31 cellular contexts compared by ENCODE assay signal in the genomic region with DNA sequence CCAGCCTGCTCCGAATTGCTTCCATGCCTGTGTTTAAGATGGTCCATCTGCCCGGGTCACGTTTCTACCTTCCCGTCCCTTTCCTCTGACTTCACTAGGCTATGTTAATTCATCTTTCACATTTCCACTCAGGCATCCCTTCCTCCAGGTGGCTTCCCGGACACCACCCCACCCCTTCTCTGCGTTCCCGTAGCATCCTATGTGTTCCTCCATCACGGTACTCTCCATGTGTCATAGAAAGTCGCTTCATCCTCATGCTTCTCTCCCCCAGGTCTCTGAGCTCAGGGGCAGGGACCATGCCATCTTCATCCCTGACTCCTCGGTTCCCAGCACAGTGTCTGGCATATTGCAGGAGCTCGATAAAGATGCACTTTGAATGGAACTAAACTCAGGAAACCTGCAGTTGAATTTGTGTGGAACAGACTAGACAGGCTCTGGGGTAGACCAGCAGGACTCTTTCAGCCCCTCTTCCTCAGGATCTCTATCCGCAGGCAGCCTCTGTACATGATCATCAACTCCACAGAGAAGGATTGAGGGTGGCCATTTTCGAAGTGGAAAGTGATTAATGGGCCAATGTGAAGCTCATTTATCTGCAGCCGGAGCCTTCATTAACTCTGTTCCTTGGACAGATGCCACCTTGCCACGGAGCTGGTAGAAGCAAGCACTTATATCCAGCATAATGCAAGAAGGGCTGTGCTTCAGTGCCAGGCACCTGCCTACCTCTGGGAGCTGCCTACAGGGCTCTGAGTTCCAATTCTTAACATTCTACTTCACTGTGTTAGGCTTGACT. TPM values are rescaled to one million over a fixed set of nuclear protein-coding genes. Genes with fewer than 3 reads are reported as not detected.
DNase-seq lines count a peak whose midpoint lies in the region; ATAC-seq, FAIRE-seq and TF ChIP-seq lines count a peak whose summit lies in the region.
"Had no signal": no experiment of that assay in that cellular context is flagged by ENCODE, and none has a peak within 500 bp of the region (broad histone marks: within the 10 kb centered on the region; RNA-seq: fewer than 3 reads in every experiment).

No MANE protein-coding gene starts in this region.

- no peaks in the 10 kb centered on the region for H3K36me3 Mint-ChIP-seq in nephron (ENCODE audit: low read depth)
- H3K36me3 Mint-ChIP-seq: activated naive CD4-positive, alpha-beta T cell treated with anti-CD3 and anti-CD28 coated beads, Interleukin-2, amount 50 U/mL, for 72 hours; CD4-positive, CD25-positive, alpha-beta regulatory T cell; stimulated activated memory B cell treated with anti-CD40 and anti-IgM and Interleukin-4, amounts not matched to agents 10 μg/mL and 1 μg/mL and 100 μg/mL, for 72 hours; WTC11 had no signal

- H3K4me3 ChIP-seq in right lobe of liver (no peak overlapping the region), HepG2 (replicated peaks in 1 of 3; ENCODE audit: insufficient read depth in 1 of 3, low read depth in 2 of 3, low read length in 3 of 3) (no peak overlapping the region), SK-N-MC (no peak overlapping the region)
- H3K4me3 ChIP-seq: ascending aorta, spleen, suprapubic skin had no signal

- ATAC-seq in right lobe of liver (no peak), HepG2 (no peak; the same call in 2 of the 3 replicates), GM21390 (IDR thresholded peaks at IDR 0.05; ENCODE audit: unreplicated experiment) (no peak), HG03521 (IDR thresholded peaks at IDR 0.05; ENCODE audit: unreplicated experiment) (no peak)
- ATAC-seq: activated naive CD4-positive, alpha-beta T cell treated with anti-CD3 and anti-CD28 coated beads, Interleukin-2, amount 50 U/mL, for 72 hours; stimulated activated memory B cell treated with anti-CD40 and anti-IgM and Interleukin-4, amounts not matched to agents 10 μg/mL and 1 μg/mL and 100 μg/mL, for 72 hours; WTC11 had no signal

- WGBS in right lobe of liver (ENCODE audit: insufficient coverage, low coverage, low lambda C conversion rate, missing lambda C conversion rate), result 80% methylated on average over 12 of the region's 15 CpGs
- 44% methylated on average over 14 of the region's 15 CpGs for WGBS in HepG2 (ENCODE audit: low lambda C conversion rate)

- no peaks in the 10 kb centered on the region for H3K9me3 Mint-ChIP-seq in nephron
- H3K9me3 Mint-ChIP-seq: activated naive CD4-positive, alpha-beta T cell treated with anti-CD3 and anti-CD28 coated beads, Interleukin-2, amount 50 U/mL, for 72 hours; activated T-helper 2 cell treated with anti-CD3 and anti-CD28 coated beads, Interferon-gamma antibody, Interleukin-2, Interleukin-4, amounts not matched to agents 10 μg/mL and 5 μg/mL and 100 μg/mL, durations not matched to agents 14 hours and 24 hours and 36 hours; CD4-positive, CD25-positive, alpha-beta regulatory T cell; HFFc6; IgD-negative memory B cell; stimulated activated memory B cell treated with anti-CD40 and anti-IgM and Interleukin-4, amounts not matched to agents 10 μg/mL and 1 μg/mL and 100 μg/mL, for 72 hours; WTC11 had no signal

- H3K27me3 ChIP-seq in right lobe of liver, result no peaks in the 10 kb centered on the region
- H3K27me3 ChIP-seq in HepG2 (ENCODE audit: control insufficient read depth in 1 of 2, insufficient read depth in 2 of 2, low read length in 2 of 2), result no peaks in the 10 kb centered on the region
- H3K27me3 ChIP-seq: ascending aorta had no signal

- CTCF ChIA-PET in HepG2 (lab: Yijun Ruan, JAX; ENCODE audit: low intra/inter-chr PET ratio, low total read pairs), result no interaction called here

- H3K36me3 ChIP-seq in right lobe of liver (no peaks in the 10 kb centered on the region), HepG2 (replicated peaks in 1 of 2; ENCODE audit: control insufficient read depth in 1 of 2, insufficient read depth in 2 of 2, low read length in 2 of 2) (no peaks in the 10 kb centered on the region), SK-N-MC (ENCODE audit: insufficient read depth, low read length) (no peaks in the 10 kb centered on the region; the same call in 1 of the 2 replicates)
- H3K36me3 ChIP-seq: ascending aorta, spleen, suprapubic skin had no signal

- TF ChIP-seq EP300 in HepG2 (IDR thresholded peaks at IDR 0.05; ENCODE audit: low read depth in 2 of 2, low read length in 2 of 2), result no peak
- no peak for TF ChIP-seq EP300 in HepG2 (CRISPR knock-in tag; IDR thresholded peaks at IDR 0.05; ENCODE audit: borderline replicate concordance)

- H2AFZ ChIP-seq in HepG2 (ENCODE audit: low read length), result no peak overlapping the region

- H3K4me3 Mint-ChIP-seq in nephron, result no peak overlapping the region
- H3K4me3 Mint-ChIP-seq: CD4-positive, CD25-positive, alpha-beta regulatory T cell; HFFc6; stimulated activated memory B cell treated with anti-CD40 and anti-IgM and Interleukin-4, amounts not matched to agents 10 μg/mL and 1 μg/mL and 100 μg/mL, for 72 hours; WTC11 had no signal

- intact Hi-C loops in right lobe of liver (cut with DNase I) (loop anchor here in 1 of 2 donors (5.0 kb wide), 1 partner anchor 333 kb away; no protein-coding TSS in a partner anchor), HepG2 (cut with micrococcal nuclease; ENCODE audit: unreplicated experiment) (loop anchor here (10.0 kb wide), 1 partner anchor 106 kb away; no protein-coding TSS in a partner anchor)

- no peak for FAIRE-seq in HepG2 (lab: Jason Lieb, UNC)
- FAIRE-seq: endothelial cell of umbilical vein, G401.6, GM18507 had no signal

- H3K27me3 Mint-ChIP-seq in nephron (ENCODE audit: low read depth), result no peaks in the 10 kb centered on the region
- H3K27me3 Mint-ChIP-seq: stimulated activated memory B cell treated with anti-CD40 and anti-IgM and Interleukin-4, amounts not matched to agents 10 μg/mL and 1 μg/mL and 100 μg/mL, for 72 hours had no signal

- TF ChIP-seq POLR2A in right lobe of liver (IDR thresholded peaks at IDR 0.05) (no peak), HepG2 (IDR thresholded peaks at IDR 0.05; ENCODE audit: insufficient read depth in 1 of 2, low read depth in 2 of 2, low read length in 2 of 2) (no peak)

- peaks cover 43% of the 10 kb centered on the region for H3K4me1 Mint-ChIP-seq in nephron

- peaks cover 0 to 18% (median 3%) of the 10 kb centered on the region in 4 donors for H3K4me1 ChIP-seq in right lobe of liver
- H3K4me1 ChIP-seq in HepG2 (ENCODE audit: insufficient read depth, low read length), result peaks cover 21% of the 10 kb centered on the region
- H3K4me1 ChIP-seq: ascending aorta had no signal

- TF ChIP-seq CTCF in right lobe of liver (IDR thresholded peaks at IDR 0.05) (no peak), HepG2 (CRISPR knock-in tag; IDR thresholded peaks at IDR 0.05) (no peak), nephron (IDR thresholded peaks at IDR 0.05; ENCODE audit: unreplicated experiment in 3 of 3) (no peak)

- no peak overlapping the region for H3K4me2 ChIP-seq in HepG2 (ENCODE audit: low read depth, low read length)

- H3K9me3 ChIP-seq in right lobe of liver, result no peaks in the 10 kb centered on the region
- no peaks in the 10 kb centered on the region for H3K9me3 ChIP-seq in HepG2 (ENCODE audit: low read length)
- H3K9me3 ChIP-seq in SK-N-MC (ENCODE audit: low read depth, low read length), result no peaks in the 10 kb centered on the region
- H3K9me3 ChIP-seq: ascending aorta, spleen, suprapubic skin had no signal

- in situ Hi-C loops in HepG2 (cut with HindIII; ENCODE audit: extremely low pct_ligation_motif_present, low pct_unique_long_range_greater_than_20kb), result loop anchor here (5.0 kb wide), 1 partner anchor 333 kb away; no protein-coding TSS in a partner anchor

- H3K27ac ChIP-seq in right lobe of liver, result peak overlapping the region in 2 of 3 donors; percentile 92 to 95
- H3K27ac ChIP-seq in HepG2 (ENCODE audit: extremely low read length, insufficient read depth, low read length), result no peak overlapping the region
- peak overlapping the region; percentile 99 for H3K27ac ChIP-seq in SK-N-MC
- H3K27ac ChIP-seq: ascending aorta, spleen, suprapubic skin had no signal

- peak overlapping the region in 2 of 3 experiments; percentile 27 to 68 for H3K27ac Mint-ChIP-seq in nephron
- H3K27ac Mint-ChIP-seq: activated naive CD4-positive, alpha-beta T cell treated with anti-CD3 and anti-CD28 coated beads, Interleukin-2, amount 50 U/mL, for 72 hours; activated T-helper 2 cell treated with anti-CD3 and anti-CD28 coated beads, Interferon-gamma antibody, Interleukin-2, Interleukin-4, amounts not matched to agents 10 μg/mL and 5 μg/mL and 100 μg/mL, durations not matched to agents 14 hours and 24 hours and 36 hours; HFFc6; IgD-negative memory B cell; stimulated activated memory B cell treated with anti-CD40 and anti-IgM and Interleukin-4, amounts not matched to agents 10 μg/mL and 1 μg/mL and 100 μg/mL, for 72 hours; WTC11 had no signal

- no peaks in the 10 kb centered on the region for H4K20me1 ChIP-seq in HepG2 (ENCODE audit: insufficient read depth, low read length)

- no peak for TF ChIP-seq RAD21 in HepG2 (CRISPR knock-in tag; IDR thresholded peaks at IDR 0.05)

- H3K9ac ChIP-seq in HepG2 (ENCODE audit: insufficient read depth, low read depth, low read length) (no peak overlapping the region), SK-N-MC (ENCODE audit: insufficient read length) (peak overlapping the region; percentile 82)

- no TSS peak for BruUV-seq in HepG2 (replicated peaks; lab: Mats Ljungman, UMichigan)

- DNase-seq in right lobe of liver, result no peak
- no peak for DNase-seq in HepG2 (ENCODE audit: low spot score)
- DNase-seq in SK-N-MC (ENCODE audit: low read depth, low spot score), result no peak
- DNase-seq in anterior cingulate cortex (lab: John Stamatoyannopoulos, UW), result no peak
- DNase-seq: activated CD8-positive, alpha-beta memory T cell treated with anti-CD3 and anti-CD28 coated beads, Interleukin-2, amount 50 U/mL, for 48 hours; CD4-positive, CD25-positive, alpha-beta regulatory T cell; central memory CD4-positive, alpha-beta T cell; dermis blood vessel endothelial cell; HFFc6; kidney glomerular epithelial cell; NCI-H774; Right ventricle myocardium superior; spleen; stimulated activated CD4-positive, alpha-beta T cell treated with anti-CD3 and anti-CD28 coated beads, Interleukin-2, amount 100 ng/mL, for 48 hours had no signal

- POLR2A ChIA-PET in HepG2 (lab: Yijun Ruan, JAX), result no interaction called here

- no peaks in the 10 kb centered on the region for H3K79me2 ChIP-seq in HepG2 (ENCODE audit: insufficient read depth, low read length)

RNA-seq across cellular contexts. Expression of a gene that starts 9.1 kb away (rescaled TPM):
- total RNA-seq in right lobe of liver (10 to 100 TPM in 5 of 6 experiments, 1 to 10 TPM in 1; 6.5 to 45.3 (median 28.4) TPM), HepG2 (2016; rRNA removed; fragmentation: Illumina TruSeq; extraction: Trizol) (4.7 and 7.2 TPM in 2 replicates)
- 1.0 and 1.4 TPM in 2 replicates for total RNA-seq in HepG2 (2016; cell fraction: cytosol; rRNA removed; fragmentation: Illumina TruSeq; extraction: Trizol; ENCODE audit: low read depth)
- 4.7 and 5.6 TPM in 2 replicates for total RNA-seq in HepG2 (2016; cell fraction: insoluble cytoplasmic fraction; rRNA removed; fragmentation: Illumina TruSeq; extraction: Trizol)
- 3.4 and 3.6 TPM in 2 replicates for total RNA-seq in HepG2 (2016; cell fraction: membrane; rRNA removed; fragmentation: Illumina TruSeq; extraction: Trizol)
- total RNA-seq in HepG2 (2016; cell fraction: nucleus; rRNA removed; fragmentation: Illumina TruSeq; extraction: Trizol), result 9.3 and 11.2 TPM in 2 replicates
- 4.9 and 6.0 TPM in 2 replicates for polyA plus RNA-seq in HepG2 (2011; rRNA removed)
- polyA plus RNA-seq in HepG2 (2011; cell fraction: cytosol; rRNA removed), result 3.2 and 3.4 TPM in 2 replicates
- 15.8 and 17.7 TPM in 2 replicates for polyA plus RNA-seq in HepG2 (2011; cell fraction: nucleus; rRNA removed)
- polyA plus RNA-seq in HepG2 (2012), result 5.2 and 7.5 TPM in 2 replicates
- 0.59 and 0.76 TPM in 2 replicates for polyA plus RNA-seq in HepG2 (2016; cell fraction: cytosol; fragmentation: Illumina TruSeq; extraction: Trizol; ENCODE audit: low read depth)
- polyA plus RNA-seq in HepG2 (2016; cell fraction: insoluble cytoplasmic fraction; fragmentation: Illumina TruSeq; extraction: Trizol; ENCODE audit: low read depth), result 5.7 and 7.7 TPM in 2 replicates
- 1.3 and 1.9 TPM in 2 replicates for polyA plus RNA-seq in HepG2 (2016; cell fraction: membrane; fragmentation: Illumina TruSeq; extraction: Trizol; ENCODE audit: low read depth)
- 20.2 and 21.5 TPM in 2 replicates for polyA plus RNA-seq in HepG2 (2016; cell fraction: nucleus; fragmentation: Illumina TruSeq; extraction: Trizol; ENCODE audit: insufficient read depth, low read depth)
- 12.6 and 14.6 TPM in 2 replicates for polyA minus RNA-seq in HepG2 (2011; rRNA and poly(A)+ RNA removed; ENCODE audit: low replicate concordance)
- 5.2 and 6.1 TPM in 2 replicates for polyA minus RNA-seq in HepG2 (2011; cell fraction: cytosol; rRNA and poly(A)+ RNA removed)
- 10.2 and 14.7 TPM in 2 replicates for polyA minus RNA-seq in HepG2 (2011; cell fraction: nucleus; rRNA and poly(A)+ RNA removed)
- polyA plus RNA-seq: IgD-negative memory B cell had no signal

RNA-seq across cellular contexts. Expression of a gene that starts 13.9 kb away (rescaled TPM):
- total RNA-seq in right lobe of liver (not detected), HepG2 (2016; rRNA removed; fragmentation: Illumina TruSeq; extraction: Trizol) (not detected in 2 replicates)
- not detected in 2 replicates for total RNA-seq in HepG2 (2016; cell fraction: cytosol; rRNA removed; fragmentation: Illumina TruSeq; extraction: Trizol; ENCODE audit: low read depth)
- total RNA-seq in HepG2 (2016; cell fraction: insoluble cytoplasmic fraction; rRNA removed; fragmentation: Illumina TruSeq; extraction: Trizol), result not detected in 2 replicates
- total RNA-seq in HepG2 (2016; cell fraction: membrane; rRNA removed; fragmentation: Illumina TruSeq; extraction: Trizol), result not detected in 2 replicates
- total RNA-seq in HepG2 (2016; cell fraction: nucleus; rRNA removed; fragmentation: Illumina TruSeq; extraction: Trizol), result not detected in 2 replicates
- not detected in 2 replicates for polyA plus RNA-seq in HepG2 (2011; rRNA removed)
- polyA plus RNA-seq in HepG2 (2011; cell fraction: cytosol; rRNA removed), result not detected in 2 replicates
- polyA plus RNA-seq in HepG2 (2011; cell fraction: nucleus; rRNA removed), result not detected in 2 replicates
- polyA plus RNA-seq in HepG2 (2012), result 0.44 and 0.48 TPM in 2 replicates
- not detected in 2 replicates for polyA plus RNA-seq in HepG2 (2016; cell fraction: cytosol; fragmentation: Illumina TruSeq; extraction: Trizol; ENCODE audit: low read depth)
- polyA plus RNA-seq in HepG2 (2016; cell fraction: insoluble cytoplasmic fraction; fragmentation: Illumina TruSeq; extraction: Trizol; ENCODE audit: low read depth), result not detected in 2 replicates
- not detected in 2 replicates for polyA plus RNA-seq in HepG2 (2016; cell fraction: membrane; fragmentation: Illumina TruSeq; extraction: Trizol; ENCODE audit: low read depth)
- polyA plus RNA-seq in HepG2 (2016; cell fraction: nucleus; fragmentation: Illumina TruSeq; extraction: Trizol; ENCODE audit: insufficient read depth, low read depth), result not detected in 2 replicates
- polyA minus RNA-seq in HepG2 (2011; rRNA and poly(A)+ RNA removed; ENCODE audit: low replicate concordance), result not detected in 2 replicates
- polyA minus RNA-seq in HepG2 (2011; cell fraction: cytosol; rRNA and poly(A)+ RNA removed), result not detected in 2 replicates
- polyA minus RNA-seq in HepG2 (2011; cell fraction: nucleus; rRNA and poly(A)+ RNA removed), result not detected in 2 replicates
- total RNA-seq: activated naive CD4-positive, alpha-beta T cell treated with anti-CD3 and anti-CD28 coated beads, Interleukin-2, amount 50 U/mL, for 72 hours; activated T-helper 2 cell treated with anti-CD3 and anti-CD28 coated beads, Interferon-gamma antibody, Interleukin-2, Interleukin-4, amounts not matched to agents 10 μg/mL and 5 μg/mL and 100 μg/mL, durations not matched to agents 14 hours and 24 hours and 36 hours; ascending aorta; CD4-positive, CD25-positive, alpha-beta regulatory T cell; dermis blood vessel endothelial cell; endothelial cell of umbilical vein; HFFc6; lung microvascular endothelial cell; M059J; osteoblast; renal cortical epithelial cell; Right ventricle myocardium superior; spleen; suprapubic skin; WTC11 had no signal
- polyA plus RNA-seq: CD4-positive, CD25-positive, alpha-beta regulatory T cell; endothelial cell of umbilical vein; IgD-negative memory B cell; spleen had no signal

RNA-seq across cellular contexts. Expression of a gene that starts 21.3 kb away (rescaled TPM):
- under 1 TPM in 3 of 6 experiments, not detected in 3; 0.17 to 0.60 (median 0.31) TPM for total RNA-seq in right lobe of liver
- total RNA-seq in HepG2 (2016; rRNA removed; fragmentation: Illumina TruSeq; extraction: Trizol), result not detected in 2 replicates
- total RNA-seq in HepG2 (2016; cell fraction: cytosol; rRNA removed; fragmentation: Illumina TruSeq; extraction: Trizol; ENCODE audit: low read depth), result not detected in 2 replicates
- total RNA-seq in HepG2 (2016; cell fraction: insoluble cytoplasmic fraction; rRNA removed; fragmentation: Illumina TruSeq; extraction: Trizol), result not detected in 2 replicates
- not detected in 2 replicates for total RNA-seq in HepG2 (2016; cell fraction: membrane; rRNA removed; fragmentation: Illumina TruSeq; extraction: Trizol)
- not detected in 2 replicates for total RNA-seq in HepG2 (2016; cell fraction: nucleus; rRNA removed; fragmentation: Illumina TruSeq; extraction: Trizol)
- not detected in 2 replicates for polyA plus RNA-seq in HepG2 (2011; rRNA removed)
- not detected in 2 replicates for polyA plus RNA-seq in HepG2 (2011; cell fraction: cytosol; rRNA removed)
- not detected in 2 replicates for polyA plus RNA-seq in HepG2 (2011; cell fraction: nucleus; rRNA removed)
- polyA plus RNA-seq in HepG2 (2012), result not detected in 2 replicates
- polyA plus RNA-seq in HepG2 (2016; cell fraction: cytosol; fragmentation: Illumina TruSeq; extraction: Trizol; ENCODE audit: low read depth), result not detected in 2 replicates
- polyA plus RNA-seq in HepG2 (2016; cell fraction: insoluble cytoplasmic fraction; fragmentation: Illumina TruSeq; extraction: Trizol; ENCODE audit: low read depth), result not detected in 2 replicates
- not detected in 2 replicates for polyA plus RNA-seq in HepG2 (2016; cell fraction: membrane; fragmentation: Illumina TruSeq; extraction: Trizol; ENCODE audit: low read depth)
- not detected in 2 replicates for polyA plus RNA-seq in HepG2 (2016; cell fraction: nucleus; fragmentation: Illumina TruSeq; extraction: Trizol; ENCODE audit: insufficient read depth, low read depth)
- polyA minus RNA-seq in HepG2 (2011; rRNA and poly(A)+ RNA removed; ENCODE audit: low replicate concordance), result 0.80 TPM in 1 of 2 replicates, not detected in the other
- polyA minus RNA-seq in HepG2 (2011; cell fraction: cytosol; rRNA and poly(A)+ RNA removed), result not detected in 2 replicates
- polyA minus RNA-seq in HepG2 (2011; cell fraction: nucleus; rRNA and poly(A)+ RNA removed), result not detected in 2 replicates
- total RNA-seq: ascending aorta; CD4-positive, CD25-positive, alpha-beta regulatory T cell; dermis blood vessel endothelial cell; endothelial cell of umbilical vein; HFFc6; lung microvascular endothelial cell; osteoblast; renal cortical epithelial cell; suprapubic skin; WTC11 had no signal
- polyA plus RNA-seq: endothelial cell of umbilical vein had no signal
